1 cellular context compared by ENCODE assay signal in the genomic region with DNA sequence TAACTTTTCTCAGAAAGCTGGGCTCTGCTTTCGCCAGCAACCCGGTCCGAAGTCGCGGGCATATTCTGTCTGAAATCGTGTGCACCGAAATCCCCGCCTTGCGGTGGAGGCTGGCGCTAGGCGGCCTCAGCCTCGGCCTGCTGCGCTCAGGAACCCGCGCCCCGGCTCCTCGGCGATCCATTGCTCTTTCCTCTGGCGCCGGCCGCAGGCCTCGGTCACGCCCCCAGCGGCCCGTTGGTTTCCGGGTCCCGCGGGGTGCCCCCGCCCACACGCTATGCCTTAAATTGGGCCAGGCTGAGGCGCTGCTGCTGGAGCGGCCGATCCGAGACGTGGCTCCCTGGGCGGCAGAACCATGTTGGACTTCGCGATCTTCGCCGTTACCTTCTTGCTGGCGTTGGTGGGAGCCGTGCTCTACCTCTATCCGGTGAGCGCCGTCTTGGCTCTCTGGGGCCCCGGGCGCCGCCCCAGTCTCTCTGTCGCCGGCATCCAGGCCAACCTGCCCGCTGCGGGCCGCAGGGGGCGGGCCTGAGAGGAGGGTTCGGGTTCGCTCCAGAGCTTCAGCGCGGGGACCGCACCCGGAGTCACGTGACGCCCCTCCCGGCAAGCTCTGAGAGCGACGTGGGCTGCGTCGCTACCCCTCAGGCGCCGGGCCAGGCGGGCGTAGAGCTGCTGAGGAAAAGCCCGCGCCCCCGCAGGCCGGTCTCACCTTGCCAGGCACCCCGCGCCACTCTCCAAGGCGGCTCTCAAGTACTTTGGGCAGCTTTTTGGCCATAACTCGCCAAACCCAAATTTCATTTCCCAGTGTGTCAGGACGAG.
TF ChIP-seq lines count a peak whose summit lies in the region.

A gene with protein sequence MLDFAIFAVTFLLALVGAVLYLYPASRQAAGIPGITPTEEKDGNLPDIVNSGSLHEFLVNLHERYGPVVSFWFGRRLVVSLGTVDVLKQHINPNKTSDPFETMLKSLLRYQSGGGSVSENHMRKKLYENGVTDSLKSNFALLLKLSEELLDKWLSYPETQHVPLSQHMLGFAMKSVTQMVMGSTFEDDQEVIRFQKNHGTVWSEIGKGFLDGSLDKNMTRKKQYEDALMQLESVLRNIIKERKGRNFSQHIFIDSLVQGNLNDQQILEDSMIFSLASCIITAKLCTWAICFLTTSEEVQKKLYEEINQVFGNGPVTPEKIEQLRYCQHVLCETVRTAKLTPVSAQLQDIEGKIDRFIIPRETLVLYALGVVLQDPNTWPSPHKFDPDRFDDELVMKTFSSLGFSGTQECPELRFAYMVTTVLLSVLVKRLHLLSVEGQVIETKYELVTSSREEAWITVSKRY (plus strand): TSS at position 308 of the 816 bp plus-strand sequence. CDS start 45 bp downstream, at position 353.

TF ChIP-seq in SK-N-SH, 30 proteins besides CTCF, POLR2A, EP300 and RAD21 (continued from another document):
- TF ChIP-seq, protein P1, sequence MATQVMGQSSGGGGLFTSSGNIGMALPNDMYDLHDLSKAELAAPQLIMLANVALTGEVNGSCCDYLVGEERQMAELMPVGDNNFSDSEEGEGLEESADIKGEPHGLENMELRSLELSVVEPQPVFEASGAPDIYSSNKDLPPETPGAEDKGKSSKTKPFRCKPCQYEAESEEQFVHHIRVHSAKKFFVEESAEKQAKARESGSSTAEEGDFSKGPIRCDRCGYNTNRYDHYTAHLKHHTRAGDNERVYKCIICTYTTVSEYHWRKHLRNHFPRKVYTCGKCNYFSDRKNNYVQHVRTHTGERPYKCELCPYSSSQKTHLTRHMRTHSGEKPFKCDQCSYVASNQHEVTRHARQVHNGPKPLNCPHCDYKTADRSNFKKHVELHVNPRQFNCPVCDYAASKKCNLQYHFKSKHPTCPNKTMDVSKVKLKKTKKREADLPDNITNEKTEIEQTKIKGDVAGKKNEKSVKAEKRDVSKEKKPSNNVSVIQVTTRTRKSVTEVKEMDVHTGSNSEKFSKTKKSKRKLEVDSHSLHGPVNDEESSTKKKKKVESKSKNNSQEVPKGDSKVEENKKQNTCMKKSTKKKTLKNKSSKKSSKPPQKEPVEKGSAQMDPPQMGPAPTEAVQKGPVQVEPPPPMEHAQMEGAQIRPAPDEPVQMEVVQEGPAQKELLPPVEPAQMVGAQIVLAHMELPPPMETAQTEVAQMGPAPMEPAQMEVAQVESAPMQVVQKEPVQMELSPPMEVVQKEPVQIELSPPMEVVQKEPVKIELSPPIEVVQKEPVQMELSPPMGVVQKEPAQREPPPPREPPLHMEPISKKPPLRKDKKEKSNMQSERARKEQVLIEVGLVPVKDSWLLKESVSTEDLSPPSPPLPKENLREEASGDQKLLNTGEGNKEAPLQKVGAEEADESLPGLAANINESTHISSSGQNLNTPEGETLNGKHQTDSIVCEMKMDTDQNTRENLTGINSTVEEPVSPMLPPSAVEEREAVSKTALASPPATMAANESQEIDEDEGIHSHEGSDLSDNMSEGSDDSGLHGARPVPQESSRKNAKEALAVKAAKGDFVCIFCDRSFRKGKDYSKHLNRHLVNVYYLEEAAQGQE (IDR thresholded peaks at IDR 0.05; ENCODE audit: low read depth, low read length) = 0 out of 2 replicates have a peak, but pooled peaks have one; percentile 29
- TF ChIP-seq, protein P2, sequence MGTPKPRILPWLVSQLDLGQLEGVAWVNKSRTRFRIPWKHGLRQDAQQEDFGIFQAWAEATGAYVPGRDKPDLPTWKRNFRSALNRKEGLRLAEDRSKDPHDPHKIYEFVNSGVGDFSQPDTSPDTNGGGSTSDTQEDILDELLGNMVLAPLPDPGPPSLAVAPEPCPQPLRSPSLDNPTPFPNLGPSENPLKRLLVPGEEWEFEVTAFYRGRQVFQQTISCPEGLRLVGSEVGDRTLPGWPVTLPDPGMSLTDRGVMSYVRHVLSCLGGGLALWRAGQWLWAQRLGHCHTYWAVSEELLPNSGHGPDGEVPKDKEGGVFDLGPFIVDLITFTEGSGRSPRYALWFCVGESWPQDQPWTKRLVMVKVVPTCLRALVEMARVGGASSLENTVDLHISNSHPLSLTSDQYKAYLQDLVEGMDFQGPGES (IDR thresholded peaks at IDR 0.05; ENCODE audit: low read depth, low read length) = no peak
- TF ChIP-seq MEF2A (IDR thresholded peaks at IDR 0.05; ENCODE audit: borderline replicate concordance, low read depth) = no peak
- peak; percentile 68 for TF ChIP-seq GABPA (IDR thresholded peaks at IDR 0.05; ENCODE audit: low read depth)
- no peak for TF ChIP-seq JUND (IDR thresholded peaks at IDR 0.05)
- TF ChIP-seq, protein P3, sequence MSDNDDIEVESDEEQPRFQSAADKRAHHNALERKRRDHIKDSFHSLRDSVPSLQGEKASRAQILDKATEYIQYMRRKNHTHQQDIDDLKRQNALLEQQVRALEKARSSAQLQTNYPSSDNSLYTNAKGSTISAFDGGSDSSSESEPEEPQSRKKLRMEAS (IDR thresholded peaks at IDR 0.05; ENCODE audit: low read depth) = peak; percentile 90
- TF ChIP-seq RFX5 (IDR thresholded peaks at IDR 0.05; ENCODE audit: low read length) = no peak
- 0 out of 2 replicates have a peak, but pooled peaks have one; percentile 26 for TF ChIP-seq TEAD4 (IDR thresholded peaks at IDR 0.05; ENCODE audit: borderline replicate concordance, insufficient read depth)
- no peak for TF ChIP-seq NRF1 (IDR thresholded peaks at IDR 0.05; ENCODE audit: low read depth, low read length)
- no peak; the same call in 1 of the 2 replicates for TF ChIP-seq FOSL2 (IDR thresholded peaks at IDR 0.05; ENCODE audit: borderline replicate concordance, low read depth)
- TF ChIP-seq GATA2 (CRISPR knock-in tag; IDR thresholded peaks at IDR 0.05) = no peak
- TF ChIP-seq MXI1 (IDR thresholded peaks at IDR 0.05; ENCODE audit: low read depth, low read length) = peak; percentile 69
- peak; percentile 55; the same call in 1 of the 2 replicates for TF ChIP-seq FOXJ3 (CRISPR knock-in tag; IDR thresholded peaks at IDR 0.05)
- TF ChIP-seq FOXM1 (IDR thresholded peaks at IDR 0.05; ENCODE audit: low read depth) = peak; percentile 38; the same call in 1 of the 2 replicates
- TF ChIP-seq, protein P4, sequence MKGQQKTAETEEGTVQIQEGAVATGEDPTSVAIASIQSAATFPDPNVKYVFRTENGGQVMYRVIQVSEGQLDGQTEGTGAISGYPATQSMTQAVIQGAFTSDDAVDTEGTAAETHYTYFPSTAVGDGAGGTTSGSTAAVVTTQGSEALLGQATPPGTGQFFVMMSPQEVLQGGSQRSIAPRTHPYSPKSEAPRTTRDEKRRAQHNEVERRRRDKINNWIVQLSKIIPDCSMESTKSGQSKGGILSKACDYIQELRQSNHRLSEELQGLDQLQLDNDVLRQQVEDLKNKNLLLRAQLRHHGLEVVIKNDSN (IDR thresholded peaks at IDR 0.05; ENCODE audit: borderline replicate concordance, low read depth) = peak; percentile 96
- TF ChIP-seq NFIC (IDR thresholded peaks at IDR 0.05; ENCODE audit: borderline replicate concordance) = peak; percentile 44; the same call in 1 of the 2 replicates
- TF ChIP-seq, protein P5, sequence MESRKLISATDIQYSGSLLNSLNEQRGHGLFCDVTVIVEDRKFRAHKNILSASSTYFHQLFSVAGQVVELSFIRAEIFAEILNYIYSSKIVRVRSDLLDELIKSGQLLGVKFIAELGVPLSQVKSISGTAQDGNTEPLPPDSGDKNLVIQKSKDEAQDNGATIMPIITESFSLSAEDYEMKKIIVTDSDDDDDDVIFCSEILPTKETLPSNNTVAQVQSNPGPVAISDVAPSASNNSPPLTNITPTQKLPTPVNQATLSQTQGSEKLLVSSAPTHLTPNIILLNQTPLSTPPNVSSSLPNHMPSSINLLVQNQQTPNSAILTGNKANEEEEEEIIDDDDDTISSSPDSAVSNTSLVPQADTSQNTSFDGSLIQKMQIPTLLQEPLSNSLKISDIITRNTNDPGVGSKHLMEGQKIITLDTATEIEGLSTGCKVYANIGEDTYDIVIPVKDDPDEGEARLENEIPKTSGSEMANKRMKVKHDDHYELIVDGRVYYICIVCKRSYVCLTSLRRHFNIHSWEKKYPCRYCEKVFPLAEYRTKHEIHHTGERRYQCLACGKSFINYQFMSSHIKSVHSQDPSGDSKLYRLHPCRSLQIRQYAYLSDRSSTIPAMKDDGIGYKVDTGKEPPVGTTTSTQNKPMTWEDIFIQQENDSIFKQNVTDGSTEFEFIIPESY (IDR thresholded peaks at IDR 0.05; ENCODE audit: borderline replicate concordance, low read depth) = 0 out of 2 replicates have a peak, but pooled peaks have one; percentile 22
- peak; percentile 82 for TF ChIP-seq YY1 (IDR thresholded peaks at IDR 0.05; ENCODE audit: low read depth)
- TF ChIP-seq SMC3 (IDR thresholded peaks at IDR 0.05; ENCODE audit: low read depth, low read length) = peak; percentile 40; the same call in 1 of the 2 replicates
- peak; percentile 78 for TF ChIP-seq TAF1 (IDR thresholded peaks at IDR 0.05; ENCODE audit: borderline replicate concordance, low read depth, low read length)
- no peak for TF ChIP-seq RCOR1 (IDR thresholded peaks at IDR 0.05; ENCODE audit: low read length)
- peak; percentile 42; the same call in 1 of the 2 replicates for TF ChIP-seq TCF12 (IDR thresholded peaks at IDR 0.05)
- peak; percentile 93 for TF ChIP-seq ELF1 (IDR thresholded peaks at IDR 0.05)
- peak; percentile 75; the same call in 1 of the 2 replicates for TF ChIP-seq SIN3A (IDR thresholded peaks at IDR 0.05; ENCODE audit: borderline replicate concordance, low read depth, low read length)
- TF ChIP-seq POLR2AphosphoS5 (IDR thresholded peaks at IDR 0.05; ENCODE audit: low read depth, low read length) = peak; percentile 96
- TF ChIP-seq, protein P6, sequence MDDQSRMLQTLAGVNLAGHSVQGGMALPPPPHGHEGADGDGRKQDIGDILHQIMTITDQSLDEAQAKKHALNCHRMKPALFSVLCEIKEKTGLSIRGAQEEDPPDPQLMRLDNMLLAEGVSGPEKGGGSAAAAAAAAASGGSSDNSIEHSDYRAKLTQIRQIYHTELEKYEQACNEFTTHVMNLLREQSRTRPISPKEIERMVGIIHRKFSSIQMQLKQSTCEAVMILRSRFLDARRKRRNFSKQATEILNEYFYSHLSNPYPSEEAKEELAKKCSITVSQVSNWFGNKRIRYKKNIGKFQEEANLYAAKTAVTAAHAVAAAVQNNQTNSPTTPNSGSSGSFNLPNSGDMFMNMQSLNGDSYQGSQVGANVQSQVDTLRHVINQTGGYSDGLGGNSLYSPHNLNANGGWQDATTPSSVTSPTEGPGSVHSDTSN (IDR thresholded peaks at IDR 0.05) = peak; percentile 17; the same call in 1 of the 2 replicates
- peak; percentile 80 for TF ChIP-seq CHD2 (IDR thresholded peaks at IDR 0.05; ENCODE audit: low read length, partially characterized antibody)
- no peak for TF ChIP-seq RXRA (IDR thresholded peaks at IDR 0.05; ENCODE audit: borderline replicate concordance, low read depth)
TF ChIP-seq in SK-N-SH: peak in this region for 20.
